Comparison of ENCODE assay signal across 8 cellular contexts in the genomic region with DNA sequence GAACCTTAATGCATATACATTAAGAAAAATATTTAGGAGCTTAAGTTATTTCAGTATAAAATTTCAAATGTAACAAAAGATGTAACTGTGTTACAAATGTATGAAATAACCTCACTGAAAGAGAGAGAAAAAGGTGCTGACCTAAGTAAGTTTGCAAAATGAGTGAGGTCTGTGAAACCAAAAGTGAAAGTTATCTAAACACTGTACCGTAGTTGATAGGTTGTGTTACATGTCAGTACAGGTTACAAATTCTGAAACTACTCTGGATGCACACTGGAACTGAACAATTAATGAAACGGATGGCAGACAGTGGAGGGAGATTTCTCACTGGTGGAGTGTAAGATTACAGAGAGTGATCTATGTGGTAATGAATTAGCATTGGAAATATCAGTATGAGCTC.
DNase-seq lines count a peak whose midpoint lies in the region; ATAC-seq and TF ChIP-seq lines count a peak whose summit lies in the region.

No MANE protein-coding gene starts in this region.

- no peaks in the 10 kb centered on the region for H3K79me2 ChIP-seq in OCI-LY3 (ENCODE audit: low read length)

- H3K36me3 Mint-ChIP-seq in WTC11, result no peaks in the 10 kb centered on the region

- POLR2A ChIA-PET in WTC11 (lab: Charles Lee), result no interaction called here

- no peak overlapping the region for H3K27ac ChIP-seq in OCI-LY3 (ENCODE audit: low read length)

- H3K9ac ChIP-seq in OCI-LY3 (ENCODE audit: low read length), result peak overlapping the region; percentile 1; the same call in 1 of the 2 replicates

- no peak overlapping the region; the same call in 1 of the 2 replicates for H3K27ac Mint-ChIP-seq in WTC11

- peak overlapping the region; percentile 60 for H3K4me2 ChIP-seq in OCI-LY3 (ENCODE audit: low read length)

- ATAC-seq in GM18861 (IDR thresholded peaks at IDR 0.05; ENCODE audit: unreplicated experiment) (peak; percentile 88), HG02642 (IDR thresholded peaks at IDR 0.05; ENCODE audit: poor library complexity, unreplicated experiment) (peak; percentile 86), WTC11 (no peak), sciatic nerve (no peak)

- CTCF ChIA-PET in WTC11 (lab: Charles Lee), result no interaction called here

- H3K9me3 Mint-ChIP-seq in WTC11, result no peaks in the 10 kb centered on the region

- intact Hi-C loops in sciatic nerve (cut with DNase I), result no loop called here

- no peaks in the 10 kb centered on the region for H3K9me3 ChIP-seq in OCI-LY3 (ENCODE audit: insufficient read depth, low read length)

- no peaks in the 10 kb centered on the region for H4K20me1 ChIP-seq in OCI-LY3 (ENCODE audit: insufficient read depth, low read length)

- TF ChIP-seq CTCF in OCI-LY3 (IDR thresholded peaks at IDR 0.05; ENCODE audit: low read depth, low read length), result no peak
- no peak for TF ChIP-seq CTCF in WTC11 (IDR thresholded peaks at IDR 0.05)

- DNase-seq in kidney tubule cell (ENCODE audit: low spot score) (peak; percentile 45), WTC11 (ENCODE audit: low spot score) (no peak), Kasumi-1 (lab: John Stamatoyannopoulos, UW) (no peak), sciatic nerve (ENCODE audit: low spot score) (no peak), NCI-H2171 treated with DMSO at 0.1 percent for 48 hours (lab: John Stamatoyannopoulos, UW) (no peak)

- no peak overlapping the region for H3K4me3 Mint-ChIP-seq in WTC11

- H3K27me3 ChIP-seq in OCI-LY3 (ENCODE audit: low read depth, low read length), result no peaks in the 10 kb centered on the region

- H3K27me3 Mint-ChIP-seq in WTC11 (ENCODE audit: low read depth), result no peaks in the 10 kb centered on the region

- peaks cover 15% of the 10 kb centered on the region for H3K4me1 Mint-ChIP-seq in WTC11

- peak overlapping the region; percentile 82 for H2AFZ ChIP-seq in OCI-LY3 (ENCODE audit: low read depth, low read length)

- H3K4me3 ChIP-seq in OCI-LY3 (ENCODE audit: low read length), result peak overlapping the region; percentile 47

- no peaks in the 10 kb centered on the region for H3K36me3 ChIP-seq in OCI-LY3 (replicated peaks; ENCODE audit: low read depth, low read length)

- peaks cover 12% of the 10 kb centered on the region for H3K4me1 ChIP-seq in OCI-LY3 (ENCODE audit: low read length)

TF ChIP-seq in WTC11, 78 proteins besides CTCF, POLR2A, EP300 and RAD21:
- TF ChIP-seq NR2C2 (CRISPR knock-in tag; IDR thresholded peaks at IDR 0.05), result no peak
- no peak for TF ChIP-seq ZNF121 (CRISPR knock-in tag; IDR thresholded peaks at IDR 0.05)
- TF ChIP-seq, protein P1, sequence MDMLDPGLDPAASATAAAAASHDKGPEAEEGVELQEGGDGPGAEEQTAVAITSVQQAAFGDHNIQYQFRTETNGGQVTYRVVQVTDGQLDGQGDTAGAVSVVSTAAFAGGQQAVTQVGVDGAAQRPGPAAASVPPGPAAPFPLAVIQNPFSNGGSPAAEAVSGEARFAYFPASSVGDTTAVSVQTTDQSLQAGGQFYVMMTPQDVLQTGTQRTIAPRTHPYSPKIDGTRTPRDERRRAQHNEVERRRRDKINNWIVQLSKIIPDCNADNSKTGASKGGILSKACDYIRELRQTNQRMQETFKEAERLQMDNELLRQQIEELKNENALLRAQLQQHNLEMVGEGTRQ (CRISPR knock-in tag; IDR thresholded peaks at IDR 0.05), result no peak
- no peak for TF ChIP-seq GRHL2 (CRISPR knock-in tag; IDR thresholded peaks at IDR 0.05; ENCODE audit: insufficient replicate concordance, severe bottlenecking)
- TF ChIP-seq, protein P2, sequence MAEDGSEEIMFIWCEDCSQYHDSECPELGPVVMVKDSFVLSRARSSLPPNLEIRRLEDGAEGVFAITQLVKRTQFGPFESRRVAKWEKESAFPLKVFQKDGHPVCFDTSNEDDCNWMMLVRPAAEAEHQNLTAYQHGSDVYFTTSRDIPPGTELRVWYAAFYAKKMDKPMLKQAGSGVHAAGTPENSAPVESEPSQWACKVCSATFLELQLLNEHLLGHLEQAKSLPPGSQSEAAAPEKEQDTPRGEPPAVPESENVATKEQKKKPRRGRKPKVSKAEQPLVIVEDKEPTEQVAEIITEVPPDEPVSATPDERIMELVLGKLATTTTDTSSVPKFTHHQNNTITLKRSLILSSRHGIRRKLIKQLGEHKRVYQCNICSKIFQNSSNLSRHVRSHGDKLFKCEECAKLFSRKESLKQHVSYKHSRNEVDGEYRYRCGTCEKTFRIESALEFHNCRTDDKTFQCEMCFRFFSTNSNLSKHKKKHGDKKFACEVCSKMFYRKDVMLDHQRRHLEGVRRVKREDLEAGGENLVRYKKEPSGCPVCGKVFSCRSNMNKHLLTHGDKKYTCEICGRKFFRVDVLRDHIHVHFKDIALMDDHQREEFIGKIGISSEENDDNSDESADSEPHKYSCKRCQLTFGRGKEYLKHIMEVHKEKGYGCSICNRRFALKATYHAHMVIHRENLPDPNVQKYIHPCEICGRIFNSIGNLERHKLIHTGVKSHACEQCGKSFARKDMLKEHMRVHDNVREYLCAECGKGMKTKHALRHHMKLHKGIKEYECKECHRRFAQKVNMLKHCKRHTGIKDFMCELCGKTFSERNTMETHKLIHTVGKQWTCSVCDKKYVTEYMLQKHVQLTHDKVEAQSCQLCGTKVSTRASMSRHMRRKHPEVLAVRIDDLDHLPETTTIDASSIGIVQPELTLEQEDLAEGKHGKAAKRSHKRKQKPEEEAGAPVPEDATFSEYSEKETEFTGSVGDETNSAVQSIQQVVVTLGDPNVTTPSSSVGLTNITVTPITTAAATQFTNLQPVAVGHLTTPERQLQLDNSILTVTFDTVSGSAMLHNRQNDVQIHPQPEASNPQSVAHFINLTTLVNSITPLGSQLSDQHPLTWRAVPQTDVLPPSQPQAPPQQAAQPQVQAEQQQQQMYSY (CRISPR knock-in tag; IDR thresholded peaks at IDR 0.05), result no peak
- TF ChIP-seq, protein P3, sequence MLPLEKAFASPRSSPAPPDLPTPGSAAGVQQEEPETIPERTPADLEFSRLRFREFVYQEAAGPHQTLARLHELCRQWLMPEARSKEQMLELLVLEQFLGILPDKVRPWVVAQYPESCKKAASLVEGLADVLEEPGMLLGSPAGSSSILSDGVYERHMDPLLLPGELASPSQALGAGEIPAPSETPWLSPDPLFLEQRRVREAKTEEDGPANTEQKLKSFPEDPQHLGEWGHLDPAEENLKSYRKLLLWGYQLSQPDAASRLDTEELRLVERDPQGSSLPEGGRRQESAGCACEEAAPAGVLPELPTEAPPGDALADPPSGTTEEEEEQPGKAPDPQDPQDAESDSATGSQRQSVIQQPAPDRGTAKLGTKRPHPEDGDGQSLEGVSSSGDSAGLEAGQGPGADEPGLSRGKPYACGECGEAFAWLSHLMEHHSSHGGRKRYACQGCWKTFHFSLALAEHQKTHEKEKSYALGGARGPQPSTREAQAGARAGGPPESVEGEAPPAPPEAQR (CRISPR knock-in tag; IDR thresholded peaks at IDR 0.05), result no peak

Comparison
In these comparisons a context has a peak if more than half of its experiments do, and no peak if none do; other contexts are left out.
1. ATAC-seq: peak in GM18861 (single experiment) and HG02642 (single experiment); none in WTC11 (single experiment) and sciatic nerve (single experiment).